ENCODE assay signal across 8 cellular contexts in genomic region chrX:107718156-107718621, GRCh38. TPM values are rescaled to one million over a fixed set of nuclear protein-coding genes. Genes with fewer than 3 reads are reported as not detected.
A peak's percentile ranks its signal among the peaks of the same experiment; 100 is the strongest.
DNase-seq lines count a peak whose midpoint lies in the region; ATAC-seq and TF ChIP-seq lines count a peak whose summit lies in the region.

No MANE protein-coding gene starts in this region.

- no peaks in the 10 kb centered on the region for H3K36me3 ChIP-seq in kidney epithelial cell (ENCODE audit: control insufficient read depth, insufficient read depth, low read length)

- TF ChIP-seq CTCF in kidney epithelial cell (IDR thresholded peaks at IDR 0.05; ENCODE audit: insufficient read depth, low read length, poor library complexity, severe bottlenecking), result peak; percentile 72

- peak; percentile 25 to 28 for DNase-seq in SHP77 (lab: John Stamatoyannopoulos, UW)
- DNase-seq in SHP77 treated with DMSO at 0.1 percent for 48 hours (lab: John Stamatoyannopoulos, UW), result no peak
- peak; percentile 20 for DNase-seq in NCI-H146 treated with DMSO at 0.1 percent for 48 hours (lab: John Stamatoyannopoulos, UW; ENCODE audit: unreplicated experiment)
- DNase-seq in UCSD-AML1 (lab: John Stamatoyannopoulos, UW; ENCODE audit: unreplicated experiment), result peak; percentile 50
- DNase-seq in caudate nucleus (lab: John Stamatoyannopoulos, UW), result peak in 43 of 61 donors; percentile 0 to 62 (median 19)
- DNase-seq in kidney epithelial cell (ENCODE audit: low read depth), result no peak
- DNase-seq in stimulated activated CD4-positive, alpha-beta T cell treated with anti-CD3 and anti-CD28 coated beads, Interleukin-2, amount 100 ng/mL, for 24 hours, result peak; percentile 69 to 75

- no peak overlapping the region for H3K4me3 ChIP-seq in kidney epithelial cell (ENCODE audit: low read depth, low read length)

- no peak overlapping the region for H3K27ac ChIP-seq in caudate nucleus (ENCODE audit: low read depth, low read length)

- no peak for ATAC-seq in HG02938 (IDR thresholded peaks at IDR 0.05; ENCODE audit: unreplicated experiment)

- H3K27me3 ChIP-seq in kidney epithelial cell (ENCODE audit: control insufficient read depth, insufficient read depth, low read length), result peaks cover 6% of the 10 kb centered on the region

RNA-seq across cellular contexts. Expression of gene TSC22D3, which starts 57.4 kb away (rescaled TPM):
- 69.0 and 75.0 TPM in 2 replicates for total RNA-seq in kidney epithelial cell

RNA-seq across cellular contexts. Expression of gene NCBP2L, which starts 59.3 kb away (rescaled TPM):
- total RNA-seq in kidney epithelial cell, result not detected in 2 replicates

Comparison
In these comparisons a context has a peak if more than half of its experiments do, and no peak if none do; other contexts are left out.
1. DNase-seq: peak in SHP77 (2 of 2), NCI-H146 treated with DMSO at 0.1 percent for 48 hours (single experiment), UCSD-AML1 (single experiment), caudate nucleus (43 of 61) and stimulated activated CD4-positive, alpha-beta T cell treated with anti-CD3 and anti-CD28 coated beads, Interleukin-2, amount 100 ng/mL, for 24 hours (2 of 2); none in SHP77 treated with DMSO at 0.1 percent for 48 hours (single experiment) and kidney epithelial cell (single experiment).